7 cellular contexts compared by ENCODE assay signal in the genomic region with DNA sequence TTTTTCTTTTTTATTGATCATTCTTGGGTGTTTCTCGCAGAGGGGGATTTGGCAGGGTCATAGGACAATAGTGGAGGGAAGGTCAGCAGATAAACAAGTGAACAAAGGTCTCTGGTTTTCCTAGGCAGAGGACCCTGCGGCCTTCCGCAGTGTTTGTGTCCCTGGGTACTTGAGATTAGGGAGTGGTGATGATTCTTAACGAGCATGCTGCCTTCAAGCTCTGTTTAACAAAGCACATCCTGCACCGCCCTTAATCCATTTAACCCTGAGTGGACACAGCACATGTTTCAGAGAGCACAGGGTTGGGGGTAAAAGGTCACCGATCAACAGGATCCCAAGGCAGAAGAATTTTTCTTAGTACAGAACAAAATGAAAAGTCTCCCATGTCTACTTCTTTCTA.
DNase-seq lines count a peak whose midpoint lies in the region; ATAC-seq and TF ChIP-seq lines count a peak whose summit lies in the region.
"Not testable (repeated sequence)": the region's sequence is repeated elsewhere in the genome, so short reads cannot be mapped to it uniquely, and the experiment has no call there.

No MANE protein-coding gene starts in this region.

- H3K23ac ChIP-seq in H9 (ENCODE audit: insufficient read length, low read depth, low read length), result not testable (repeated sequence)

- not testable (repeated sequence) for H3K27me3 Mint-ChIP-seq in H9 (ENCODE audit: low read depth); glutamatergic neuron (ENCODE audit: unreplicated experiment); nephron (ENCODE audit: low read depth)

- no CpG with 5 or more reads among the region's 6 CpGs for WGBS in H9 (ENCODE audit: extremely low coverage, insufficient read length, low lambda C conversion rate)
- WGBS in psoas muscle, 3 donors, result 46 to 61% (median 60%) methylated on average over 3 to 6 of the region's 6 CpGs

- not testable (repeated sequence) for H3K14ac ChIP-seq in H9 (ENCODE audit: insufficient read depth, low read length)

- TF ChIP-seq CTCF in H9 (conservative IDR thresholded peaks at IDR 0.05); brain microvascular endothelial cell (IDR thresholded peaks at IDR 0.05; ENCODE audit: low read depth, low read length, missing control alignments); glutamatergic neuron (IDR thresholded peaks at IDR 0.05; ENCODE audit: partially characterized antibody, unreplicated experiment); nephron (IDR thresholded peaks at IDR 0.05; ENCODE audit: unreplicated experiment in 3 of 3); psoas muscle (IDR thresholded peaks at IDR 0.05): not testable (repeated sequence)

- not testable (repeated sequence) for H3K27me3 ChIP-seq in H9 (ENCODE audit: insufficient read depth, low read length); brain microvascular endothelial cell (replicated peaks); layer of hippocampus (ENCODE audit: control insufficient read depth, insufficient read depth, low read length); psoas muscle (ENCODE audit: insufficient read depth in 3 of 3, low read length in 2 of 3); subcutaneous abdominal adipose tissue (ENCODE audit: control insufficient read depth in 5 of 5, insufficient read depth in 4 of 5, low read length in 5 of 5)

- peaks cover 33 to 39% (median 33%) of the 10 kb centered on the region in 3 experiments for H3K36me3 Mint-ChIP-seq in H9 (ENCODE audit: insufficient read depth in 1 of 3, low read depth in 3 of 3)
- not testable (repeated sequence) for H3K36me3 Mint-ChIP-seq in glutamatergic neuron (ENCODE audit: unreplicated experiment)
- H3K36me3 Mint-ChIP-seq in nephron (ENCODE audit: low read depth), result peaks cover 23% of the 10 kb centered on the region

- not testable (repeated sequence) for H3K79me1 ChIP-seq in H9 (ENCODE audit: insufficient read depth, low read depth, low read length, poor library complexity, severe bottlenecking)

- not testable (repeated sequence) for H4K8ac ChIP-seq in H9 (replicated peaks; ENCODE audit: insufficient read length, low read depth, low read length)

- H4K20me1 ChIP-seq in H9 (ENCODE audit: control insufficient read depth, insufficient read depth, insufficient read length), result not testable (repeated sequence)

- H2BK120ac ChIP-seq in H9 (ENCODE audit: low read depth, low read length, poor library complexity, severe bottlenecking), result not testable (repeated sequence)

- H3K4me1 ChIP-seq in H9 (ENCODE audit: insufficient read depth, low read length), result not testable (repeated sequence)
- H3K4me1 ChIP-seq in psoas muscle (peaks cover 54% of the 10 kb centered on the region), subcutaneous abdominal adipose tissue (ENCODE audit: control insufficient read depth in 5 of 5, insufficient read depth in 5 of 5, low read length in 5 of 5) (peaks cover 10 to 52% (median 37%) of the 10 kb centered on the region in 5 donors)

- not testable (repeated sequence) for H3K4ac ChIP-seq in H9 (ENCODE audit: low read depth, low read length)

- H3K27ac Mint-ChIP-seq in H9 (peak overlapping the region; percentile 1 to 76 (median 74); a peak in 5 of 7 replicates), glutamatergic neuron (ENCODE audit: unreplicated experiment) (peak overlapping the region; percentile 98), nephron (peak overlapping the region; percentile 69 to 82 (median 79))

- H3K23me2 ChIP-seq in H9 (ENCODE audit: insufficient read length, low read depth, low read length, poor library complexity, severe bottlenecking), result not testable (repeated sequence)

- not testable (repeated sequence) for H2BK12ac ChIP-seq in H9 (ENCODE audit: insufficient read length, low read depth, low read length)

- H2BK20ac ChIP-seq in H9 (ENCODE audit: low read depth, low read length, poor library complexity, severe bottlenecking), result not testable (repeated sequence)

- in situ Hi-C loops in brain microvascular endothelial cell (cut with HindIII; ENCODE audit: low pct_ligation_motif_present, low sequenced_read_pairs), result not testable (repeated sequence)

- not testable (repeated sequence) for H3K4me2 ChIP-seq in H9 (ENCODE audit: insufficient read depth, insufficient read length, low read length)

- H3K4me3 Mint-ChIP-seq in H9, result not testable (repeated sequence)
- peak overlapping the region; percentile 60 for H3K4me3 Mint-ChIP-seq in glutamatergic neuron (ENCODE audit: unreplicated experiment)
- peak overlapping the region in 1 of 3 experiments; percentile 7 for H3K4me3 Mint-ChIP-seq in nephron

- H3T11ph ChIP-seq in H9 (ENCODE audit: low read length), result not testable (repeated sequence)

- H3K9ac ChIP-seq in H9 (ENCODE audit: extremely low read depth, insufficient read length, low read length); subcutaneous abdominal adipose tissue (ENCODE audit: low read length in 5 of 5): not testable (repeated sequence)

- H2AK5ac ChIP-seq in H9 (ENCODE audit: insufficient read length, low read length), result not testable (repeated sequence)

- not testable (repeated sequence) for H3K36me3 ChIP-seq in brain microvascular endothelial cell (replicated peaks); psoas muscle (ENCODE audit: insufficient read depth in 1 of 2, low read depth in 1 of 2)
- peaks cover 4 to 16% (median 12%) of the 10 kb centered on the region in 5 donors for H3K36me3 ChIP-seq in subcutaneous abdominal adipose tissue (ENCODE audit: control insufficient read depth in 5 of 5, insufficient read depth in 5 of 5, low read length in 5 of 5)

- not testable (repeated sequence) for H3K18ac ChIP-seq in H9 (ENCODE audit: insufficient read length, low read depth, low read length)

- not testable (repeated sequence) for H3K4me3 ChIP-seq in brain microvascular endothelial cell (ENCODE audit: low read depth, low read length); psoas muscle; subcutaneous abdominal adipose tissue (ENCODE audit: low read depth in 1 of 5, low read length in 5 of 5)

- H3K79me2 ChIP-seq in H9 (ENCODE audit: insufficient read depth, low read length), result not testable (repeated sequence)

- intact Hi-C loops in psoas muscle (cut with DNase I), result loop anchor here in 1 of 2 donors (10.0 kb wide), 1 partner anchor 108 kb away; no protein-coding TSS in a partner anchor

- ATAC-seq in psoas muscle, result not testable (repeated sequence)

- not testable (repeated sequence) for H2AFZ ChIP-seq in H9 (ENCODE audit: low read length)

- not testable (repeated sequence) for H2BK5ac ChIP-seq in H9 (ENCODE audit: insufficient read length, low read length)

- not testable (repeated sequence) for H4K91ac ChIP-seq in H9 (ENCODE audit: insufficient read length, low read depth, low read length)

- H2BK15ac ChIP-seq in H9 (ENCODE audit: low read depth, low read length), result not testable (repeated sequence)

- DNase-seq in H9, brain microvascular endothelial cell, glutamatergic neuron, psoas muscle: not testable (repeated sequence)

- not testable (repeated sequence) for H3K56ac ChIP-seq in H9 (ENCODE audit: insufficient read length, low read depth, low read length)

- peaks cover 7 to 16% of the 10 kb centered on the region in 2 experiments; a peak in 4 of 5 replicates for H3K9me3 Mint-ChIP-seq in H9
- H3K9me3 Mint-ChIP-seq in glutamatergic neuron (ENCODE audit: unreplicated experiment); nephron: not testable (repeated sequence)

- peaks cover 53 to 64% of the 10 kb centered on the region in 2 experiments for H3K4me1 Mint-ChIP-seq in H9
- peaks cover 53% of the 10 kb centered on the region for H3K4me1 Mint-ChIP-seq in glutamatergic neuron (ENCODE audit: low read depth, unreplicated experiment)
- peaks cover 30% of the 10 kb centered on the region for H3K4me1 Mint-ChIP-seq in nephron

- not testable (repeated sequence) for H4K5ac ChIP-seq in H9 (ENCODE audit: insufficient read length, low read depth, low read length)

- H3K9me3 ChIP-seq in H9 (ENCODE audit: control insufficient read depth, low read depth, low read length); psoas muscle; subcutaneous abdominal adipose tissue (ENCODE audit: control insufficient read depth in 5 of 5, low read length in 5 of 5): not testable (repeated sequence)

- H3K27ac ChIP-seq in H9 (ENCODE audit: insufficient read length, low read depth, low read length), result not testable (repeated sequence)
- peak overlapping the region; percentile 24 for H3K27ac ChIP-seq in brain microvascular endothelial cell
- H3K27ac ChIP-seq in layer of hippocampus (ENCODE audit: low read depth, low read length), result peak overlapping the region; percentile 60
- H3K27ac ChIP-seq in psoas muscle, result peak overlapping the region; percentile 69
- H3K27ac ChIP-seq in subcutaneous abdominal adipose tissue (ENCODE audit: low read depth, low read length), result peak overlapping the region; percentile 52
